Comparison of ENCODE assay signal across 8 cellular contexts in the genomic region with DNA sequence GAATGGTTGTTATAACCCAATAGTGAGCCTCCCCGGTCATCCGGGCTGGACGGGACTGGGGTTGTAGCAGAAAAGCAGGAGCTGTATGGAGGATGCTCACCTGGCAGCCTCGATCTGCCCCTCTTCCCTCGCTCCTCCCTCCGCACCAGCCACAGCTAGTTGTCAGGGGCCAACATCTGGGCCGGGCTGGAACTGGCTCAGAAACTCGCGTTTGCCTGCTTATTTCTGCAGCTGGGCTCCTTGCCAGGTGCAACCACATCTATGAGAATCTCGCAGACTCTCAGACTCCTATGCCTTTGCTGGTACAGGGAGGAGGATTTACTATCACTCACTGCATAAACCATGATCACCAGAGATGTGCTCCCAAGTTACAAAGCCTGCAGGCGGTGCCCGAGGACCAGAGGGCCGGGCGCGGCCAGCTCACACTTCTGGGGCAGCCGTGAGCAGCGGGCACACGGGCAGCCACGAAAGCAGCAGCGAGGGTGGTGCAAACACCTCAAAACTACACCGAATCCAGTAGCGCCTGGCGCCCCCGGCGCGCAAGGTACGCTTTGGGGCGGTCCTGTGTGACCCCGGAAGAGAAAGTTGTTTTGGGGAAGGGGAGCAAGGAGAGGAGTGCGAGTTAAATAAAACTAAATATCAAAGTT. TPM values are rescaled to one million over a fixed set of nuclear protein-coding genes. Genes with fewer than 3 reads are reported as not detected.
DNase-seq lines count a peak whose midpoint lies in the region; ATAC-seq, FAIRE-seq and TF ChIP-seq lines count a peak whose summit lies in the region.

No MANE protein-coding gene starts in this region.

- WGBS in HUES64: under 1% methylated on average over 29 of the region's 30 CpGs
- 0% methylated on average over 28 to 30 of the region's 30 CpGs for WGBS in pancreas, 2 donors

- H3K9me2 ChIP-seq in DOHH2 (replicated peaks; ENCODE audit: control insufficient read depth, low read length): no peaks in the 10 kb centered on the region

- H3K9ac ChIP-seq in HUES64 (ENCODE audit: low read depth, low read length): peak overlapping the region; percentile 75

- ATAC-seq in GM21529 (IDR thresholded peaks at IDR 0.05; ENCODE audit: unreplicated experiment) (peak; percentile 47), RWPE2 (ENCODE audit: low read depth) (peak; percentile 58), pancreas (peak; percentile 44 to 77 (median 68))

- H3K36me3 ChIP-seq in DOHH2 (ENCODE audit: control insufficient read depth, low read length): no peaks in the 10 kb centered on the region
- H3K36me3 ChIP-seq in HUES64 (ENCODE audit: insufficient read depth, low read length): no peaks in the 10 kb centered on the region
- no peaks in the 10 kb centered on the region for H3K36me3 ChIP-seq in RWPE2 (ENCODE audit: low read depth)
- H3K36me3 ChIP-seq in cardiac muscle cell: no peaks in the 10 kb centered on the region
- no peaks in the 10 kb centered on the region for H3K36me3 ChIP-seq in pancreas
- no peaks in the 10 kb centered on the region for H3K36me3 ChIP-seq in uterus

- no peaks in the 10 kb centered on the region for H3F3A ChIP-seq in DOHH2 (ENCODE audit: control insufficient read depth, insufficient read depth)

- TF ChIP-seq CTCF in DOHH2 (IDR thresholded peaks at IDR 0.05; ENCODE audit: low read depth, low read length, poor library complexity, severe bottlenecking) (peak; percentile 36), RWPE2 (IDR thresholded peaks at IDR 0.05; ENCODE audit: poor library complexity, severe bottlenecking) (peak; percentile 67), cardiac muscle cell (IDR thresholded peaks at IDR 0.05; ENCODE audit: low read depth, low read length) (peak; percentile 50), pancreas (IDR thresholded peaks at IDR 0.05) (no peak), uterus (IDR thresholded peaks at IDR 0.05) (peak; percentile 30 to 51 (median 38))

- H3K4me2 ChIP-seq in DOHH2 (ENCODE audit: low read length): peak overlapping the region; percentile 89

- H3K4me1 Mint-ChIP-seq in activated naive CD8-positive, alpha-beta T cell treated with anti-CD3 and anti-CD28 coated beads for 36 hours: peaks cover 21% of the 10 kb centered on the region

- H3K36me3 Mint-ChIP-seq in activated naive CD8-positive, alpha-beta T cell treated with anti-CD3 and anti-CD28 coated beads for 36 hours: no peaks in the 10 kb centered on the region

- FAIRE-seq in pancreas (lab: Jason Lieb, UNC): no peak

- H3K4me3 ChIP-seq in DOHH2 (ENCODE audit: low read length): peak overlapping the region; percentile 79
- peak overlapping the region; percentile 96 for H3K4me3 ChIP-seq in HUES64 (ENCODE audit: low read length)
- H3K4me3 ChIP-seq in RWPE2 (ENCODE audit: severe bottlenecking): peak overlapping the region; percentile 51
- H3K4me3 ChIP-seq in cardiac muscle cell: peak overlapping the region; percentile 75
- H3K4me3 ChIP-seq in pancreas: peak overlapping the region; percentile 75 to 94 (median 86)
- peak overlapping the region; percentile 66 to 68 for H3K4me3 ChIP-seq in uterus

- 0 out of 2 replicates have a peak, but pooled peaks cover 3% of the 10 kb centered on the region for H3K9me3 ChIP-seq in DOHH2 (ENCODE audit: control insufficient read depth, insufficient read depth, low read length)
- 0 out of 2 replicates have a peak, but pooled peaks cover 8% of the 10 kb centered on the region for H3K9me3 ChIP-seq in HUES64 (ENCODE audit: insufficient read depth, low read depth, low read length)
- no peaks in the 10 kb centered on the region for H3K9me3 ChIP-seq in RWPE2 (ENCODE audit: severe bottlenecking)
- H3K9me3 ChIP-seq in cardiac muscle cell (ENCODE audit: low read depth): no peaks in the 10 kb centered on the region
- no peaks in the 10 kb centered on the region for H3K9me3 ChIP-seq in pancreas
- no peaks in the 10 kb centered on the region for H3K9me3 ChIP-seq in uterus

- no peaks in the 10 kb centered on the region for H3K9me3 Mint-ChIP-seq in activated naive CD8-positive, alpha-beta T cell treated with anti-CD3 and anti-CD28 coated beads for 36 hours

- H3K27ac ChIP-seq in DOHH2 (ENCODE audit: low read depth, low read length): peak overlapping the region; percentile 60
- H3K27ac ChIP-seq in HUES64 (ENCODE audit: low read depth, low read length): peak overlapping the region; percentile 53
- H3K27ac ChIP-seq in RWPE2 (ENCODE audit: poor library complexity, severe bottlenecking): peak overlapping the region; percentile 69
- peak overlapping the region; percentile 61 for H3K27ac ChIP-seq in cardiac muscle cell
- H3K27ac ChIP-seq in pancreas: peak overlapping the region; percentile 67 to 83 (median 72)
- H3K27ac ChIP-seq in uterus: peak overlapping the region; percentile 69 to 75

- TF ChIP-seq POLR2A in uterus (IDR thresholded peaks at IDR 0.05): no peak

- peak overlapping the region; percentile 83 for H3K27ac Mint-ChIP-seq in activated naive CD8-positive, alpha-beta T cell treated with anti-CD3 and anti-CD28 coated beads for 36 hours

- intact Hi-C loops in pancreas (cut with DNase I) (no loop called here), uterus (cut with DNase I; ENCODE audit: low total_unique reads) (loop anchor here (10.0 kb wide), 1 partner anchor 249 kb away; a partner anchor contains a TSS)

- peaks cover 18% of the 10 kb centered on the region for H3K79me2 ChIP-seq in DOHH2 (ENCODE audit: control insufficient read depth, low read length)

- H3K27me3 ChIP-seq in DOHH2 (ENCODE audit: control insufficient read depth, low read length) (peaks cover 16% of the 10 kb centered on the region), HUES64 (ENCODE audit: insufficient read depth, low read length) (peaks cover 46% of the 10 kb centered on the region), RWPE2 (ENCODE audit: insufficient read depth, poor library complexity, severe bottlenecking) (no peaks in the 10 kb centered on the region), cardiac muscle cell (peaks cover 9% of the 10 kb centered on the region), pancreas (no peaks in the 10 kb centered on the region), uterus (no peaks in the 10 kb centered on the region)

- H4K20me1 ChIP-seq in DOHH2 (ENCODE audit: control insufficient read depth, insufficient read depth, low read depth, low read length): no peaks in the 10 kb centered on the region

- H3K27me3 Mint-ChIP-seq in activated naive CD8-positive, alpha-beta T cell treated with anti-CD3 and anti-CD28 coated beads for 36 hours: peaks cover 44% of the 10 kb centered on the region

- DNase-seq in RWPE2 (ENCODE audit: low spot score) (peak; percentile 73), cardiac muscle cell (ENCODE audit: low read depth in 1 of 2, low spot score in 1 of 2) (peak; percentile 60 to 74), pancreas (peak; percentile 50 to 85 (median 66)), uterus (peak; percentile 47 to 48)
- DNase-seq in activated naive CD8-positive, alpha-beta T cell treated with anti-CD3 and anti-CD28 coated beads for 36 hours: peak; percentile 51

- H3K4me1 ChIP-seq in DOHH2 (ENCODE audit: control insufficient read depth, low read length): peaks cover 21% of the 10 kb centered on the region
- H3K4me1 ChIP-seq in HUES64 (ENCODE audit: insufficient read depth, low read length): peaks cover 12% of the 10 kb centered on the region; the same call in 1 of the 2 replicates
- H3K4me1 ChIP-seq in RWPE2 (ENCODE audit: insufficient read depth, poor library complexity, severe bottlenecking): peaks cover 15% of the 10 kb centered on the region
- H3K4me1 ChIP-seq in cardiac muscle cell (ENCODE audit: low read depth): peaks cover 3% of the 10 kb centered on the region
- H3K4me1 ChIP-seq in pancreas: peaks cover 6 to 21% (median 7%) of the 10 kb centered on the region in 3 donors
- no peaks in the 10 kb centered on the region for H3K4me1 ChIP-seq in uterus

- H3K4me3 Mint-ChIP-seq in activated naive CD8-positive, alpha-beta T cell treated with anti-CD3 and anti-CD28 coated beads for 36 hours: peak overlapping the region; percentile 96

RNA-seq across cellular contexts. Expression of a gene that starts 0.6 kb away (rescaled TPM):
- 8.0 TPM for polyA plus RNA-seq in HUES64 (2013, experiment 1 of 2)
- 7.4 TPM for polyA plus RNA-seq in HUES64 (2013, experiment 2 of 2)
- total RNA-seq in activated naive CD8-positive, alpha-beta T cell treated with anti-CD3 and anti-CD28 coated beads for 36 hours: 1 to 10 TPM; 1.5 to 2.6 TPM
- 9.1 and 10.0 TPM in 2 replicates for total RNA-seq in cardiac muscle cell
- polyA plus RNA-seq in cardiac muscle cell: 8.9 and 11.4 TPM in 2 replicates
- 10 to 100 TPM in 1 of 6 donors, 1 to 10 TPM in 5; 5.2 to 11.6 (median 7.6) TPM for total RNA-seq in pancreas
- 10 to 100 TPM in 1 of 2 donors, 1 to 10 TPM in 1; 7.2 to 10.2 TPM for polyA plus RNA-seq in pancreas
- 10 to 100 TPM in 3 of 4 donors, 1 to 10 TPM in 1; 4.4 to 39.7 (median 17.7) TPM for total RNA-seq in uterus

Comparison
In these comparisons a context has a peak if more than half of its experiments do, and no peak if none do; other contexts are left out.
1. Peak in every context shown above with its lines: DNase-seq, ATAC-seq, H3K4me3 ChIP-seq and H3K27ac ChIP-seq.
2. CTCF ChIP-seq: peak in DOHH2 (single experiment), RWPE2 (single experiment), cardiac muscle cell (single experiment) and uterus (4 of 4); none in pancreas (0 of 4).